In genomic region chr9:76956376-76956775, GRCh38 we compare ENCODE assay signal across 9 cellular contexts. TPM values are rescaled to one million over a fixed set of nuclear protein-coding genes. Genes with fewer than 3 reads are reported as not detected.
DNase-seq lines count a peak whose midpoint lies in the region; ATAC-seq, FAIRE-seq and TF ChIP-seq lines count a peak whose summit lies in the region.
"Not testable (repeated sequence)": the region's sequence is repeated elsewhere in the genome, so short reads cannot be mapped to it uniquely, and the experiment has no call there.
"Had no signal": no experiment of that assay in that cellular context is flagged by ENCODE, and none has a peak within 500 bp of the region (broad histone marks: within the 10 kb centered on the region; RNA-seq: fewer than 3 reads in every experiment).

No MANE protein-coding gene starts in this region.

- H3K4me3 Mint-ChIP-seq in neural crest cell: peak overlapping the region; percentile 7

- peak; percentile 4 for FAIRE-seq in endometrium (lab: Jason Lieb, UNC)

- H3K9me3 Mint-ChIP-seq in neural crest cell: not testable (repeated sequence)

- not testable (repeated sequence) for H3K36me3 Mint-ChIP-seq in neural crest cell (ENCODE audit: low read depth)

- peak; percentile 59 for ATAC-seq in GM18511 (IDR thresholded peaks at IDR 0.05; ENCODE audit: unreplicated experiment)

- H3K27me3 Mint-ChIP-seq in neural crest cell (ENCODE audit: low read depth): not testable (repeated sequence)

- peak overlapping the region; percentile 85 for H3K27ac ChIP-seq in VCaP

- DNase-seq in kidney tubule cell (ENCODE audit: low spot score): peak; percentile 52
- DNase-seq in mucosa of gallbladder (ENCODE audit: low spot score): peak; percentile 28
- DNase-seq in neural crest cell (ENCODE audit: low read depth, low spot score): not testable (repeated sequence)
- peak; percentile 54 for DNase-seq in renal cortical epithelial cell (ENCODE audit: low read depth)

- TF ChIP-seq CTCF in VCaP (conservative IDR thresholded peaks at IDR 0.05); neural crest cell (conservative IDR thresholded peaks at IDR 0.05): not testable (repeated sequence)

- H3K27ac Mint-ChIP-seq in neural crest cell (ENCODE audit: unreplicated experiment): peak overlapping the region; percentile 64

- H3K4me1 Mint-ChIP-seq in neural crest cell: peaks cover 14% of the 10 kb centered on the region

RNA-seq across cellular contexts. Expression of gene PRUNE2, which starts 50.5 kb away (rescaled TPM):
- total RNA-seq in mucosa of gallbladder (91.7 TPM), neural crest cell (4.3 and 5.4 TPM in 2 replicates), renal cortical epithelial cell (30.4 and 38.8 TPM in 2 replicates)
- total RNA-seq: CD4-positive, CD25-positive, alpha-beta regulatory T cell; CD8-positive, alpha-beta T cell had no signal
